In the genomic region with DNA sequence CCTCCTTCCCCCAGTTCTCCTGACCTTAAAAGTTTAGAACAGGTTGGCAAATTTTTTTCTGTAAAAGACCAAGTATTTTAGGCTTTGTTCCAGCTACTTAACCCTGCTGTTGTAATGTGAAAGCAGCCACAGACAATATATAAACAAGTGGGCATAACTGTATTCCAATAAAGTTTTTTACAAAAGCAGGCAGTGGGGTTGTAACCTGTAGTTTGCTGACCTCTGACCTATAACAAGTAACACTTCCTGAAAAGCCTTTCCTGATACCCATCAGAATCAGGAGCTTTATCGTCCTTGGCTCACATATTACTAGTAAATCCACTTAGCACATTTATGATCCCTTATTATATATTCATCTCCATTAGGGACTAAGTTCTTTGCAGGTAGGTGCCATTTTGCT, we compare ENCODE assay signal across 28 cellular contexts. TPM values are rescaled to one million over a fixed set of nuclear protein-coding genes. Genes with fewer than 3 reads are reported as not detected.
DNase-seq lines count a peak whose midpoint lies in the region; ATAC-seq, FAIRE-seq and TF ChIP-seq lines count a peak whose summit lies in the region.
"Had no signal": no experiment of that assay in that cellular context is flagged by ENCODE, and none has a peak within 500 bp of the region (broad histone marks: within the 10 kb centered on the region; RNA-seq: fewer than 3 reads in every experiment).

No MANE protein-coding gene starts in this region.

- no peak for DNase-seq in HFFc6
- no peak for DNase-seq in GM12878 (ENCODE audit: low read depth, low spot score)
- DNase-seq in mucosa of descending colon: no peak
- no peak for DNase-seq in RKO (ENCODE audit: low spot score)
- DNase-seq in posterior cingulate gyrus: no peak
- DNase-seq: activated CD8-positive, alpha-beta memory T cell treated with anti-CD3 and anti-CD28 coated beads, Interleukin-2, amount 50 U/mL, for 4 hours; activated effector memory CD4-positive, alpha-beta T cell treated with anti-CD3 and anti-CD28 coated beads, Interleukin-2, amount 50 U/mL, for 16 hours; DMS153; foreskin fibroblast; GM23248; KG1; NCI-H1092; NCI-H2029 treated with DMSO at 0.1 percent for 48 hours; NCI-H524; ovary had no signal

- no peak for TF ChIP-seq EP300 in GM12878 (IDR thresholded peaks at IDR 0.05; ENCODE audit: borderline replicate concordance in 1 of 2, control insufficient read depth in 1 of 2, low read depth in 2 of 2, low read length in 2 of 2)

- H3K9me3 ChIP-seq in GM12878 (replicated peaks; ENCODE audit: control insufficient read depth, insufficient read depth, low read length): no peaks in the 10 kb centered on the region
- no peaks in the 10 kb centered on the region for H3K9me3 ChIP-seq in mucosa of descending colon
- H3K9me3 ChIP-seq: ovary, thoracic aorta had no signal

- peaks cover 41% of the 10 kb centered on the region for H3K4me1 Mint-ChIP-seq in HFFc6 (ENCODE audit: low read depth)

- H4K20me1 ChIP-seq in GM12878 (ENCODE audit: control insufficient read depth, insufficient read depth): no peaks in the 10 kb centered on the region; the same call in 1 of the 2 replicates

- no peak overlapping the region for H2AFZ ChIP-seq in GM12878 (ENCODE audit: control insufficient read depth, low read depth, low read length)
- H2AFZ ChIP-seq: GM23248, hepatocyte had no signal

- H3K9ac ChIP-seq in GM12878 (ENCODE audit: control insufficient read depth, insufficient read depth, low read length): no peak overlapping the region
- H3K9ac ChIP-seq: GM23248 had no signal

- CTCF ChIA-PET in GM12878 (lab: Yijun Ruan, JAX): interaction anchor here (0.8 to 1.9 kb wide), 6 partner anchors 12 to 261 kb away, joined by 3 to 11 read pairs (median 4); a partner anchor contains a TSS

- H3K4me3 ChIP-seq in GM12878 (no peak overlapping the region), mucosa of descending colon (no peak overlapping the region)
- H3K4me3 ChIP-seq: GM23248, hepatocyte, ovary, thoracic aorta had no signal

- H3K9me3 Mint-ChIP-seq in HFFc6: no peaks in the 10 kb centered on the region
- H3K9me3 Mint-ChIP-seq: CD14-positive monocyte; stimulated activated memory B cell treated with anti-CD40 and anti-IgM and Interleukin-4, amounts not matched to agents 10 μg/mL and 1 μg/mL and 100 μg/mL, for 72 hours had no signal

- H3K36me3 Mint-ChIP-seq in HFFc6 (ENCODE audit: low read depth): peaks cover 28% of the 10 kb centered on the region

- in situ Hi-C loops in GM12878 (cut with MboI): no loop called here

- no peak for TF ChIP-seq POLR2A in GM12878 (IDR thresholded peaks at IDR 0.05; ENCODE audit: low read depth, low read length)

- H3K27me3 ChIP-seq in GM12878 (replicated peaks in 1 of 2; ENCODE audit: control insufficient read depth in 2 of 2, insufficient read depth in 2 of 2, low read length in 1 of 2): no peaks in the 10 kb centered on the region
- H3K27me3 ChIP-seq: hepatocyte, ovary had no signal

- no peak for TF ChIP-seq RAD21 in GM12878 (IDR thresholded peaks at IDR 0.05; ENCODE audit: insufficient read depth, low read depth, low read length)

- no TSS peak for BruUV-seq in GM12878 (replicated peaks; lab: Mats Ljungman, UMichigan)

- peaks cover 6% of the 10 kb centered on the region for H3K27me3 Mint-ChIP-seq in HFFc6 (ENCODE audit: insufficient read depth)
- H3K27me3 Mint-ChIP-seq: stimulated activated memory B cell treated with anti-CD40 and anti-IgM and Interleukin-4, amounts not matched to agents 10 μg/mL and 1 μg/mL and 100 μg/mL, for 72 hours had no signal

- SMC1A ChIA-PET in GM12878 (lab: Charles Lee; ENCODE audit: uncharacterized antibody, unreplicated experiment): interaction anchor here (1.0 kb wide), 1 partner anchor 235 kb away, joined by 3 read pairs; no protein-coding TSS in a partner anchor

- no peak overlapping the region for H3K4me2 ChIP-seq in GM12878 (ENCODE audit: control insufficient read depth, insufficient read depth)
- H3K4me2 ChIP-seq: hepatocyte had no signal

- WGBS in GM12878 (ENCODE audit: insufficient coverage, insufficient replicate concordance, low lambda C conversion rate, missing lambda C conversion rate): 92% methylated on average over 1 of the region's 1 CpG

- POLR2A ChIA-PET in GM12878 (lab: Charles Lee): interaction anchor here (2.2 kb wide), 1 partner anchor 19 kb away, joined by 8 read pairs; a partner anchor contains a TSS

- peaks cover 4 to 9% of the 10 kb centered on the region in 2 experiments for H3K36me3 ChIP-seq in GM12878 (ENCODE audit: control insufficient read depth in 2 of 2, insufficient read depth in 2 of 2, low read length in 1 of 2)
- no peaks in the 10 kb centered on the region for H3K36me3 ChIP-seq in mucosa of descending colon (ENCODE audit: low read depth)
- H3K36me3 ChIP-seq: ovary had no signal

- H3K4me3 Mint-ChIP-seq in HFFc6: no peak overlapping the region
- H3K4me3 Mint-ChIP-seq: CD14-positive monocyte; stimulated activated memory B cell treated with anti-CD40 and anti-IgM and Interleukin-4, amounts not matched to agents 10 μg/mL and 1 μg/mL and 100 μg/mL, for 72 hours had no signal

- RAD21 ChIA-PET in GM12878 (lab: Charles Lee; ENCODE audit: unreplicated experiment): interaction anchor here (0.6 to 1.7 kb wide), 3 partner anchors 11 to 75 kb away, joined by 3 to 5 read pairs (median 5); a partner anchor contains a TSS

- H3K27ac Mint-ChIP-seq in HFFc6: peak overlapping the region; percentile 20
- H3K27ac Mint-ChIP-seq: stimulated activated memory B cell treated with anti-CD40 and anti-IgM and Interleukin-4, amounts not matched to agents 10 μg/mL and 1 μg/mL and 100 μg/mL, for 72 hours had no signal

- FAIRE-seq in GM12878 (lab: Jason Lieb, UNC): no peak
- FAIRE-seq: G401.6 had no signal

- intact Hi-C loops in GM12878 (cut with micrococcal nuclease; ENCODE audit: unreplicated experiment): no loop called here
- intact Hi-C loops in mucosa of descending colon (cut with DNase I, micrococcal nuclease): no loop called here
- intact Hi-C loops in posterior cingulate gyrus (cut with DNase I): no loop called here

- peak overlapping the region; percentile 8; the same call in 1 of the 2 replicates for H3K27ac ChIP-seq in 22Rv1
- H3K27ac ChIP-seq in GM12878 (ENCODE audit: control insufficient read depth, insufficient read depth): no peak overlapping the region
- H3K27ac ChIP-seq: GM23248, hepatocyte, ovary had no signal

- ATAC-seq in GM12878: no peak
- peak; percentile 51 for ATAC-seq in mucosa of descending colon
- ATAC-seq in GM19328 (IDR thresholded peaks at IDR 0.05; ENCODE audit: unreplicated experiment): no peak
- no peak for ATAC-seq in GM21737 (IDR thresholded peaks at IDR 0.05; ENCODE audit: unreplicated experiment)
- ATAC-seq: Right ventricle myocardium inferior; sciatic nerve; stimulated activated memory B cell treated with anti-CD40 and anti-IgM and Interleukin-4, amounts not matched to agents 10 μg/mL and 1 μg/mL and 100 μg/mL, for 72 hours had no signal

- no peaks in the 10 kb centered on the region for H3K4me1 ChIP-seq in GM12878 (ENCODE audit: control insufficient read depth, insufficient read depth, low read length)
- no peaks in the 10 kb centered on the region for H3K4me1 ChIP-seq in mucosa of descending colon (ENCODE audit: low read depth)

- H3K79me2 ChIP-seq in GM12878 (ENCODE audit: control insufficient read depth, insufficient read depth, low read length): no peaks in the 10 kb centered on the region
- H3K79me2 ChIP-seq: hepatocyte had no signal

- TF ChIP-seq CTCF in 22Rv1 (IDR thresholded peaks at IDR 0.05): no peak
- TF ChIP-seq CTCF in HFFc6 (IDR thresholded peaks at IDR 0.05): no peak
- TF ChIP-seq CTCF in GM12878 (IDR thresholded peaks at IDR 0.05 in 2 of 3, conservative IDR thresholded peaks at IDR 0.05 in 1 of 3; ENCODE audit: control insufficient read depth in 2 of 3, extremely low read depth in 1 of 3, insufficient read depth in 1 of 3, low read depth in 3 of 3, low read length in 3 of 3): no peak
- TF ChIP-seq CTCF in mucosa of descending colon (IDR thresholded peaks at IDR 0.05): no peak

RNA-seq across cellular contexts. Expression of a gene that starts 13.1 kb away (rescaled TPM):
- 10 to 100 TPM; 72.1 to 99.8 (median 87.1) TPM for total RNA-seq in HFFc6 (2021; fragmentation: NEBNext Ultra II Directional; extraction: Animal tissue kit (Norgen Biotek cat#: 25700))
- total RNA-seq in GM12878 (2013; cell fraction: nucleolus; rRNA removed): 135 and 138 TPM in 2 replicates
- total RNA-seq in GM12878 (2014; rRNA removed) (24.9 and 25.2 TPM in 2 replicates), GM12878 (2014; rRNA removed; fragmentation: Illumina TruSeq; extraction: Trizol) (26.6 and 31.8 TPM in 2 replicates), GM12878 (2021) (67.1 and 68.6 TPM in 2 replicates), mucosa of descending colon (100 to 1,000 TPM in 2 of 3 donors, 10 to 100 TPM in 1; 91.7 to 163 (median 116) TPM)
- polyA plus RNA-seq in GM12878 (2011; ENCODE audit: low read depth): 22.4 TPM
- polyA plus RNA-seq in GM12878 (2011; rRNA removed) (50.2 and 52.9 TPM in 2 replicates), GM12878 (2014; fragmentation: Illumina TruSeq; extraction: Trizol) (59.6 and 61.1 TPM in 2 replicates), GM12878 (2014; fragmentation: Nextera tagmentation; extraction: Ambion mirVana) (10 to 100 TPM; 13.6 to 27.8 TPM), GM12878 (2014; rRNA removed) (31.7 and 38.3 TPM in 2 replicates), GM12878 (2016; fragmentation: Nextera tagmentation; extraction: Ambion mirVana) (10 to 100 TPM; 60.8 to 71.2 TPM)
- 29.4 and 31.0 TPM in 2 replicates for polyA plus RNA-seq in GM12878 (2011; cell fraction: cytosol; rRNA removed)
- 128 and 170 TPM in 2 replicates for polyA plus RNA-seq in GM12878 (2011; cell fraction: nucleus; rRNA removed)
- polyA plus RNA-seq in GM12878 (2012): 37.4 and 47.8 TPM in 2 replicates
- polyA minus RNA-seq in GM12878 (2011; rRNA and poly(A)+ RNA removed): 74.8 and 88.5 TPM in 2 replicates
- 34.7 and 45.2 TPM in 2 replicates for polyA minus RNA-seq in GM12878 (2011; cell fraction: cytosol; rRNA and poly(A)+ RNA removed)
- 76.6 and 115 TPM in 2 replicates for polyA minus RNA-seq in GM12878 (2011; cell fraction: nucleus; rRNA and poly(A)+ RNA removed)

RNA-seq across cellular contexts. Expression of a gene that starts 19.4 kb away (rescaled TPM):
- 100 to 1,000 TPM in 1 of 6 experiments, 10 to 100 TPM in 5; 65.9 to 103 (median 71.2) TPM for total RNA-seq in HFFc6 (2021; fragmentation: NEBNext Ultra II Directional; extraction: Animal tissue kit (Norgen Biotek cat#: 25700))
- 36.1 and 37.8 TPM in 2 replicates for total RNA-seq in GM12878 (2013; cell fraction: nucleolus; rRNA removed)
- 38.0 and 44.8 TPM in 2 replicates for total RNA-seq in GM12878 (2014; rRNA removed)
- total RNA-seq in GM12878 (2014; rRNA removed; fragmentation: Illumina TruSeq; extraction: Trizol): 28.8 and 30.1 TPM in 2 replicates
- total RNA-seq in GM12878 (2021): 29.9 and 31.0 TPM in 2 replicates
- 18.7 TPM for polyA plus RNA-seq in GM12878 (2011; ENCODE audit: low read depth)
- polyA plus RNA-seq in GM12878 (2011; rRNA removed): 30.9 and 47.8 TPM in 2 replicates
- polyA plus RNA-seq in GM12878 (2011; cell fraction: cytosol; rRNA removed): 57.2 and 72.2 TPM in 2 replicates
- 43.2 and 46.7 TPM in 2 replicates for polyA plus RNA-seq in GM12878 (2011; cell fraction: nucleus; rRNA removed)
- polyA plus RNA-seq in GM12878 (2012): 22.2 and 25.5 TPM in 2 replicates
- 27.6 and 33.2 TPM in 2 replicates for polyA plus RNA-seq in GM12878 (2014; fragmentation: Illumina TruSeq; extraction: Trizol)
- 10 to 100 TPM; 11.1 to 24.5 TPM for polyA plus RNA-seq in GM12878 (2014; fragmentation: Nextera tagmentation; extraction: Ambion mirVana)
- 38.2 and 39.2 TPM in 2 replicates for polyA plus RNA-seq in GM12878 (2014; rRNA removed)
- 10 to 100 TPM; 22.3 to 23.9 TPM for polyA plus RNA-seq in GM12878 (2016; fragmentation: Nextera tagmentation; extraction: Ambion mirVana)
- polyA minus RNA-seq in GM12878 (2011; rRNA and poly(A)+ RNA removed): 134 and 148 TPM in 2 replicates
- 15.5 and 29.6 TPM in 2 replicates for polyA minus RNA-seq in GM12878 (2011; cell fraction: cytosol; rRNA and poly(A)+ RNA removed)
- 29.4 and 52.3 TPM in 2 replicates for polyA minus RNA-seq in GM12878 (2011; cell fraction: nucleus; rRNA and poly(A)+ RNA removed)
- total RNA-seq in mucosa of descending colon: 10 to 100 TPM; 30.4 to 51.5 (median 32.1) TPM

RNA-seq across cellular contexts. Expression of a gene that starts 21.8 kb away (rescaled TPM):
- total RNA-seq in HFFc6 (2021; fragmentation: NEBNext Ultra II Directional; extraction: Animal tissue kit (Norgen Biotek cat#: 25700)): 10 to 100 TPM; 46.8 to 53.6 (median 49.4) TPM
- total RNA-seq in GM12878 (2013; cell fraction: nucleolus; rRNA removed): 4.7 and 6.7 TPM in 2 replicates
- total RNA-seq in GM12878 (2014; rRNA removed): 63.6 and 65.6 TPM in 2 replicates
- total RNA-seq in GM12878 (2014; rRNA removed; fragmentation: Illumina TruSeq; extraction: Trizol): 54.1 and 58.2 TPM in 2 replicates
- total RNA-seq in GM12878 (2021): 45.8 and 51.3 TPM in 2 replicates
- 20.2 TPM for polyA plus RNA-seq in GM12878 (2011; ENCODE audit: low read depth)
- polyA plus RNA-seq in GM12878 (2011; rRNA removed): 66.2 and 82.2 TPM in 2 replicates
- polyA plus RNA-seq in GM12878 (2011; cell fraction: cytosol; rRNA removed): 101 and 104 TPM in 2 replicates
- polyA plus RNA-seq in GM12878 (2011; cell fraction: nucleus; rRNA removed): 16.4 and 21.1 TPM in 2 replicates
- polyA plus RNA-seq in GM12878 (2012): 34.9 and 37.2 TPM in 2 replicates
- 39.3 and 53.8 TPM in 2 replicates for polyA plus RNA-seq in GM12878 (2014; fragmentation: Illumina TruSeq; extraction: Trizol)
- polyA plus RNA-seq in GM12878 (2014; fragmentation: Nextera tagmentation; extraction: Ambion mirVana): 10 to 100 TPM; 20.7 to 29.5 TPM
- polyA plus RNA-seq in GM12878 (2014; rRNA removed): 76.4 and 81.7 TPM in 2 replicates
- 10 to 100 TPM; 90.9 to 97.9 TPM for polyA plus RNA-seq in GM12878 (2016; fragmentation: Nextera tagmentation; extraction: Ambion mirVana)
- 35.5 and 37.7 TPM in 2 replicates for polyA minus RNA-seq in GM12878 (2011; rRNA and poly(A)+ RNA removed)
- polyA minus RNA-seq in GM12878 (2011; cell fraction: cytosol; rRNA and poly(A)+ RNA removed): 10.5 and 12.6 TPM in 2 replicates
- 4.5 and 11.0 TPM in 2 replicates for polyA minus RNA-seq in GM12878 (2011; cell fraction: nucleus; rRNA and poly(A)+ RNA removed)
- total RNA-seq in mucosa of descending colon: 10 to 100 TPM; 22.2 to 37.3 (median 30.2) TPM

RNA-seq across cellular contexts. Expression of a gene that starts 27.5 kb away (rescaled TPM):
- under 1 TPM in 1 of 6 experiments, not detected in 5; 0.10 TPM for total RNA-seq in HFFc6 (2021; fragmentation: NEBNext Ultra II Directional; extraction: Animal tissue kit (Norgen Biotek cat#: 25700))
- 2.6 TPM in 1 of 2 replicates, not detected in the other for total RNA-seq in GM12878 (2013; cell fraction: nucleolus; rRNA removed)
- not detected in 2 replicates for total RNA-seq in GM12878 (2014; rRNA removed)
- total RNA-seq in GM12878 (2014; rRNA removed; fragmentation: Illumina TruSeq; extraction: Trizol): not detected in 2 replicates
- total RNA-seq in GM12878 (2021): 0.29 and 0.56 TPM in 2 replicates
- polyA plus RNA-seq in GM12878 (2011; ENCODE audit: low read depth): 0.28 TPM
- 0.15 TPM in 1 of 2 replicates, not detected in the other for polyA plus RNA-seq in GM12878 (2011; rRNA removed)
- 0.07 and 0.20 TPM in 2 replicates for polyA plus RNA-seq in GM12878 (2011; cell fraction: cytosol; rRNA removed)
- 1.1 and 1.2 TPM in 2 replicates for polyA plus RNA-seq in GM12878 (2011; cell fraction: nucleus; rRNA removed)
- not detected in 2 replicates for polyA plus RNA-seq in GM12878 (2012)
- polyA plus RNA-seq in GM12878 (2014; fragmentation: Illumina TruSeq; extraction: Trizol): 0.15 TPM in 1 of 2 replicates, not detected in the other
- polyA plus RNA-seq in GM12878 (2014; fragmentation: Nextera tagmentation; extraction: Ambion mirVana): not detected
- 0.13 TPM in 1 of 2 replicates, not detected in the other for polyA plus RNA-seq in GM12878 (2014; rRNA removed)
- polyA plus RNA-seq in GM12878 (2016; fragmentation: Nextera tagmentation; extraction: Ambion mirVana): not detected
- polyA minus RNA-seq in GM12878 (2011; rRNA and poly(A)+ RNA removed): not detected in 2 replicates
- polyA minus RNA-seq in GM12878 (2011; cell fraction: cytosol; rRNA and poly(A)+ RNA removed): not detected in 2 replicates
- polyA minus RNA-seq in GM12878 (2011; cell fraction: nucleus; rRNA and poly(A)+ RNA removed): not detected in 2 replicates
- 100 to 1,000 TPM in 2 of 3 donors, 10 to 100 TPM in 1; 88.4 to 298 (median 129) TPM for total RNA-seq in mucosa of descending colon
- total RNA-seq: cardiac septum, dermis microvascular lymphatic vessel endothelial cell, GM23248, lower leg skin, Right ventricle myocardium inferior, thoracic aorta had no signal
- polyA plus RNA-seq: GM23248 had no signal

RNA-seq across cellular contexts. Expression of a gene that starts 44.2 kb away (rescaled TPM):
- total RNA-seq in HFFc6 (2021; fragmentation: NEBNext Ultra II Directional; extraction: Animal tissue kit (Norgen Biotek cat#: 25700)): 1,000 to 10,000 TPM; 2,668 to 3,384 (median 3,141) TPM
- total RNA-seq in GM12878 (2013; cell fraction: nucleolus; rRNA removed): 108 and 118 TPM in 2 replicates
- total RNA-seq in GM12878 (2014; rRNA removed) (1,128 and 1,250 TPM in 2 replicates), GM12878 (2014; rRNA removed; fragmentation: Illumina TruSeq; extraction: Trizol) (1,571 and 1,613 TPM in 2 replicates), GM12878 (2021) (1,000 and 1,003 TPM in 2 replicates), mucosa of descending colon (1,000 to 10,000 TPM; 1,884 to 3,185 (median 1,894) TPM)
- polyA plus RNA-seq in GM12878 (2011; ENCODE audit: low read depth): 1,713 TPM
- polyA plus RNA-seq in GM12878 (2011; rRNA removed) (2,085 and 2,088 TPM in 2 replicates), GM12878 (2014; fragmentation: Illumina TruSeq; extraction: Trizol) (1,228 and 1,402 TPM in 2 replicates), GM12878 (2014; fragmentation: Nextera tagmentation; extraction: Ambion mirVana) (1,000 to 10,000 TPM; 3,206 to 4,116 TPM), GM12878 (2014; rRNA removed) (1,169 and 1,187 TPM in 2 replicates), GM12878 (2016; fragmentation: Nextera tagmentation; extraction: Ambion mirVana) (1,000 to 10,000 TPM; 2,172 to 2,412 TPM)
- polyA plus RNA-seq in GM12878 (2011; cell fraction: cytosol; rRNA removed): 1,611 and 1,625 TPM in 2 replicates
- polyA plus RNA-seq in GM12878 (2011; cell fraction: nucleus; rRNA removed): 932 and 1,124 TPM in 2 replicates
- polyA plus RNA-seq in GM12878 (2012): 940 and 1,094 TPM in 2 replicates
- polyA minus RNA-seq in GM12878 (2011; rRNA and poly(A)+ RNA removed): 355 and 360 TPM in 2 replicates
- 115 and 135 TPM in 2 replicates for polyA minus RNA-seq in GM12878 (2011; cell fraction: cytosol; rRNA and poly(A)+ RNA removed)
- 233 and 287 TPM in 2 replicates for polyA minus RNA-seq in GM12878 (2011; cell fraction: nucleus; rRNA and poly(A)+ RNA removed)
